Comparison of ENCODE assay signal across 1 cellular context in the genomic region with DNA sequence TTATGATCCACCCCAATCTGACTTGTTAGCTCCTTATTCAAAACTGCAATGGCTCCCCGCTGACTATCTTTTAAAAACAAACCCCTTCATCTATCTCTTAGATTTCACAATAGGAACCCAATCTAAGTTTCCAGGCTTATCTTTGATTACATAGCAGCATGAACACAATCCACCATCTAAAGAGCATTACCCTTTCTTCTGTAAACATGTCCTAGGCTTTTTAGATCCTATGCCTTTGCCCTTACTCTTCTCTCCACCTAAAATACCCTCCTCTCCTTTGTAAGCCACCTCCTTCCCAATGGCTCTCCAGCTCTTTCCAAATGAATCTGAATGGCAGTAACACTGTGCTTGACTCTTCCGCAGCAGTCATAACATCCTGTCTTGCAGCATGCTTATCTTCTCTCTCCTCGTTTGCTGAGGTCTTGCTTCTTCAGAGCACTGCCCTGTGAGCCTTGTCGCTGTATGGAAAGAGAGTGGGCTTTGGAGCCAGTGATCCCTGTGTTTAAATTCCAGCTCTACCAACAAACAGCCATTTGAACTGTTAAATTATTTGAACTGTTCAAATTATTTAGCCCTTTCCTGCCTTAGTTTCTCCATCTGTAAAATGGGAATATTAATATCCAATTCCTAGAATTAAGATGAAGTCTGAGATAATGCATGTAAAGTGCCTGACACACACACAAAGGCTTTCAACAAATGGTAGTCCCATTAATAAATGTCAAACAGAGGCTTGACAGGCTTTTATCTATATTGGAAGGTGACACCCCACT.
TF ChIP-seq lines count a peak whose summit lies in the region.

No MANE protein-coding gene starts in this region.

TF ChIP-seq in HepG2, 621 proteins besides CTCF, POLR2A, EP300 and RAD21 (continued from another document):
- TF ChIP-seq ZNF318 (CRISPR knock-in tag; IDR thresholded peaks at IDR 0.05) (no peak), MAF1 (CRISPR knock-in tag; IDR thresholded peaks at IDR 0.05; ENCODE audit: borderline replicate concordance) (no peak), ZSCAN31 (CRISPR knock-in tag; IDR thresholded peaks at IDR 0.05; ENCODE audit: low read depth) (no peak)
- TF ChIP-seq, protein P1, sequence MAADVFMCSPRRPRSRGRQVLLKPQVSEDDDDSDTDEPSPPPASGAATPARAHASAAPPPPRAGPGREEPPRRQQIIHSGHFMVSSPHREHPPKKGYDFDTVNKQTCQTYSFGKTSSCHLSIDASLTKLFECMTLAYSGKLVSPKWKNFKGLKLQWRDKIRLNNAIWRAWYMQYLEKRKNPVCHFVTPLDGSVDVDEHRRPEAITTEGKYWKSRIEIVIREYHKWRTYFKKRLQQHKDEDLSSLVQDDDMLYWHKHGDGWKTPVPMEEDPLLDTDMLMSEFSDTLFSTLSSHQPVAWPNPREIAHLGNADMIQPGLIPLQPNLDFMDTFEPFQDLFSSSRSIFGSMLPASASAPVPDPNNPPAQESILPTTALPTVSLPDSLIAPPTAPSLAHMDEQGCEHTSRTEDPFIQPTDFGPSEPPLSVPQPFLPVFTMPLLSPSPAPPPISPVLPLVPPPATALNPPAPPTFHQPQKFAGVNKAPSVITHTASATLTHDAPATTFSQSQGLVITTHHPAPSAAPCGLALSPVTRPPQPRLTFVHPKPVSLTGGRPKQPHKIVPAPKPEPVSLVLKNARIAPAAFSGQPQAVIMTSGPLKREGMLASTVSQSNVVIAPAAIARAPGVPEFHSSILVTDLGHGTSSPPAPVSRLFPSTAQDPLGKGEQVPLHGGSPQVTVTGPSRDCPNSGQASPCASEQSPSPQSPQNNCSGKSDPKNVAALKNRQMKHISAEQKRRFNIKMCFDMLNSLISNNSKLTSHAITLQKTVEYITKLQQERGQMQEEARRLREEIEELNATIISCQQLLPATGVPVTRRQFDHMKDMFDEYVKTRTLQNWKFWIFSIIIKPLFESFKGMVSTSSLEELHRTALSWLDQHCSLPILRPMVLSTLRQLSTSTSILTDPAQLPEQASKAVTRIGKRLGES (CRISPR knock-in tag; IDR thresholded peaks at IDR 0.05; ENCODE audit: borderline replicate concordance), result no peak
TF ChIP-seq in HepG2: peak in this region for 0.
